9 cellular contexts compared by ENCODE assay signal in genomic region chr6:34143884-34144580, GRCh38. TPM values are rescaled to one million over a fixed set of nuclear protein-coding genes. Genes with fewer than 3 reads are reported as not detected.
DNase-seq lines count a peak whose midpoint lies in the region; ATAC-seq, FAIRE-seq and TF ChIP-seq lines count a peak whose summit lies in the region.
"Had no signal": no experiment of that assay in that cellular context is flagged by ENCODE, and none has a peak within 500 bp of the region (broad histone marks: within the 10 kb centered on the region; RNA-seq: fewer than 3 reads in every experiment).

No MANE protein-coding gene starts in this region.

- no TSS peak for BruUV-seq in K562 (replicated peaks; lab: Mats Ljungman, UMichigan)

- 9% methylated on average over 47 of the region's 63 CpGs for WGBS in K562 (ENCODE audit: insufficient coverage, low coverage, missing lambda C conversion rate)

- peak overlapping the region; percentile 54 to 85 (median 71) for H3K4me3 Mint-ChIP-seq in naive thymus-derived CD8-positive, alpha-beta T cell

- DNase-seq in left ventricle myocardium superior (no peak), cardiac septum (ENCODE audit: low spot score) (no peak), SK-N-MC (ENCODE audit: low read depth, low spot score) (no peak), K562 (ENCODE audit: extremely low read depth in 1 of 4, low spot score in 3 of 4) (peak; percentile 70 to 90 (median 81)), thoracic aorta (ENCODE audit: low spot score) (no peak), glomerular visceral epithelial cell (ENCODE audit: extremely low spot score) (no peak), COLO829 (ENCODE audit: low spot score) (no peak)
- peak; percentile 26 to 77 (median 48) for DNase-seq in naive thymus-derived CD8-positive, alpha-beta T cell

- H3K36me3 Mint-ChIP-seq in naive thymus-derived CD8-positive, alpha-beta T cell = peaks cover 0 to 3% (median 0%) of the 10 kb centered on the region in 3 donors

- ATAC-seq in left ventricle myocardium superior (peak; percentile 18), K562 (peak; percentile 86), thoracic aorta (ENCODE audit: insufficient number of reproducible peaks, low FRiP score, low read depth) (no peak)
- ATAC-seq in naive thymus-derived CD8-positive, alpha-beta T cell = peak; percentile 64 to 71

- TF ChIP-seq CTCF in K562 (IDR thresholded peaks at IDR 0.05 in 2 of 3, conservative IDR thresholded peaks at IDR 0.05 in 1 of 3; ENCODE audit: insufficient read depth in 2 of 3, low read depth in 1 of 3, low read length in 3 of 3) (peak; percentile 50 to 75 (median 55)), thoracic aorta (IDR thresholded peaks at IDR 0.05) (no peak)

- peaks cover 14 to 25% (median 23%) of the 10 kb centered on the region in 4 donors for H3K4me1 Mint-ChIP-seq in naive thymus-derived CD8-positive, alpha-beta T cell

- intact Hi-C loops in left ventricle myocardium superior (cut with micrococcal nuclease) = loop anchor here (10.0 kb wide), 1 partner anchor 89 kb away; no protein-coding TSS in a partner anchor
- intact Hi-C loops in cardiac septum (cut with DNase I) = no loop called here
- intact Hi-C loops in K562 (cut with micrococcal nuclease) = loop anchor here (10.0 kb wide), 1 partner anchor 289 kb away; no protein-coding TSS in a partner anchor

- no peaks in the 10 kb centered on the region for H3K9me3 Mint-ChIP-seq in naive thymus-derived CD8-positive, alpha-beta T cell

- no peaks in the 10 kb centered on the region for H3K9me1 ChIP-seq in K562 (ENCODE audit: control insufficient read depth, insufficient read depth, low read length)

- no peak for TF ChIP-seq EP300 in K562 (IDR thresholded peaks at IDR 0.05; ENCODE audit: low read length)

- CTCF ChIA-PET in K562 (lab: Yijun Ruan, JAX; ENCODE audit: low intra/inter-chr PET ratio) = no interaction called here

- no peak overlapping the region for H2AFZ ChIP-seq in K562 (ENCODE audit: low read depth, low read length)

- H3K9ac ChIP-seq in SK-N-MC (ENCODE audit: insufficient read length) (no peak overlapping the region), K562 (ENCODE audit: insufficient read depth in 1 of 2, low read depth in 2 of 2, low read length in 2 of 2) (no peak overlapping the region)

- H3K4me2 ChIP-seq in K562 (ENCODE audit: insufficient read depth, low read length) = no peak overlapping the region

- H3K4me1 ChIP-seq in K562 (replicated peaks in 1 of 2; ENCODE audit: control insufficient read depth in 2 of 2, insufficient read depth in 2 of 2, low read length in 2 of 2) (peaks cover 0 to 41% of the 10 kb centered on the region in 2 experiments; a peak in 2 of 5 replicates), thoracic aorta (ENCODE audit: control insufficient read depth in 1 of 2, low read depth in 2 of 2) (peaks cover 14 to 29% of the 10 kb centered on the region in 2 donors)

- TF ChIP-seq RAD21 in K562 (CRISPR knock-in tag; conservative IDR thresholded peaks at IDR 0.05 in 1 of 2, IDR thresholded peaks at IDR 0.05 in 1 of 2) = no peak

- no peaks in the 10 kb centered on the region for H3K36me3 ChIP-seq in SK-N-MC (ENCODE audit: insufficient read depth, low read length)
- H3K36me3 ChIP-seq in K562 (ENCODE audit: control insufficient read depth, insufficient read depth, low read length) = no peaks in the 10 kb centered on the region
- no peaks in the 10 kb centered on the region for H3K36me3 ChIP-seq in thoracic aorta

- TF ChIP-seq POLR2A in K562 (conservative IDR thresholded peaks at IDR 0.05) = no peak

- H3K27me3 Mint-ChIP-seq in naive thymus-derived CD8-positive, alpha-beta T cell = peaks cover 32 to 57% (median 43%) of the 10 kb centered on the region in 5 donors

- H3K27me3 ChIP-seq in K562 (ENCODE audit: control insufficient read depth in 2 of 2, insufficient read depth in 2 of 2, low read length in 2 of 2) = peaks cover 30 to 82% of the 10 kb centered on the region in 2 experiments; a peak in 4 of 5 replicates
- peaks cover 30% of the 10 kb centered on the region for H3K27me3 ChIP-seq in thoracic aorta (replicated peaks; ENCODE audit: insufficient read depth)

- peak; percentile 52 for FAIRE-seq in K562 (lab: Jason Lieb, UNC)

- H3K27ac Mint-ChIP-seq in naive thymus-derived CD8-positive, alpha-beta T cell = no peak overlapping the region

- POLR2A ChIA-PET in K562 (lab: Yijun Ruan, JAX) = no interaction called here
- POLR2A ChIA-PET in naive thymus-derived CD8-positive, alpha-beta T cell (lab: Charles Lee) = no interaction called here

- H4K20me1 ChIP-seq in K562 (replicated peaks; ENCODE audit: control insufficient read depth, insufficient read depth, low read length) = peaks cover 10% of the 10 kb centered on the region

- H3K4me3 ChIP-seq in SK-N-MC = peak overlapping the region; percentile 71
- H3K4me3 ChIP-seq in K562 = no peak overlapping the region
- peak overlapping the region; percentile 67 for H3K4me3 ChIP-seq in thoracic aorta
- H3K4me3 ChIP-seq: body of pancreas had no signal

- in situ Hi-C loops in K562 (cut with MboI) = no loop called here

- no peaks in the 10 kb centered on the region for H3K9me3 ChIP-seq in SK-N-MC (ENCODE audit: low read depth, low read length)
- no peaks in the 10 kb centered on the region for H3K9me3 ChIP-seq in K562 (replicated peaks; ENCODE audit: control insufficient read depth, insufficient read depth, low read depth, low read length)
- H3K9me3 ChIP-seq in thoracic aorta = no peaks in the 10 kb centered on the region
- H3K9me3 ChIP-seq: body of pancreas had no signal

- H3K27ac ChIP-seq in SK-N-MC (no peak overlapping the region), K562 (ENCODE audit: extremely low read depth, low read depth, low read length) (no peak overlapping the region), thoracic aorta (no peak overlapping the region)
- H3K27ac ChIP-seq: body of pancreas had no signal

- no peaks in the 10 kb centered on the region for H3K79me2 ChIP-seq in K562 (ENCODE audit: control insufficient read depth, insufficient read depth, low read length)

TF ChIP-seq in K562, 482 proteins besides CTCF, POLR2A, EP300 and RAD21 (continues in another document):
- TF ChIP-seq PTTG1 (tag; IDR thresholded peaks at IDR 0.05; ENCODE audit: low read depth) (no peak), BDP1 (IDR thresholded peaks at IDR 0.05; ENCODE audit: insufficient read depth, insufficient read length) (no peak), CTCFL (IDR thresholded peaks at IDR 0.05; ENCODE audit: borderline replicate concordance, insufficient read depth, low read depth, low read length, poor library complexity, severe bottlenecking) (peak; percentile 54)
- TF ChIP-seq, protein P1, sequence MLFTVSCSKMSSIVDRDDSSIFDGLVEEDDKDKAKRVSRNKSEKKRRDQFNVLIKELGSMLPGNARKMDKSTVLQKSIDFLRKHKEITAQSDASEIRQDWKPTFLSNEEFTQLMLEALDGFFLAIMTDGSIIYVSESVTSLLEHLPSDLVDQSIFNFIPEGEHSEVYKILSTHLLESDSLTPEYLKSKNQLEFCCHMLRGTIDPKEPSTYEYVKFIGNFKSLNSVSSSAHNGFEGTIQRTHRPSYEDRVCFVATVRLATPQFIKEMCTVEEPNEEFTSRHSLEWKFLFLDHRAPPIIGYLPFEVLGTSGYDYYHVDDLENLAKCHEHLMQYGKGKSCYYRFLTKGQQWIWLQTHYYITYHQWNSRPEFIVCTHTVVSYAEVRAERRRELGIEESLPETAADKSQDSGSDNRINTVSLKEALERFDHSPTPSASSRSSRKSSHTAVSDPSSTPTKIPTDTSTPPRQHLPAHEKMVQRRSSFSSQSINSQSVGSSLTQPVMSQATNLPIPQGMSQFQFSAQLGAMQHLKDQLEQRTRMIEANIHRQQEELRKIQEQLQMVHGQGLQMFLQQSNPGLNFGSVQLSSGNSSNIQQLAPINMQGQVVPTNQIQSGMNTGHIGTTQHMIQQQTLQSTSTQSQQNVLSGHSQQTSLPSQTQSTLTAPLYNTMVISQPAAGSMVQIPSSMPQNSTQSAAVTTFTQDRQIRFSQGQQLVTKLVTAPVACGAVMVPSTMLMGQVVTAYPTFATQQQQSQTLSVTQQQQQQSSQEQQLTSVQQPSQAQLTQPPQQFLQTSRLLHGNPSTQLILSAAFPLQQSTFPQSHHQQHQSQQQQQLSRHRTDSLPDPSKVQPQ (CRISPR knock-in tag; IDR thresholded peaks at IDR 0.05; ENCODE audit: borderline replicate concordance) = no peak

RNA-seq across cellular contexts. Expression of gene GRM4, which starts 1.9 kb away (rescaled TPM):
- total RNA-seq in left ventricle myocardium superior (not detected), cardiac septum (not detected), K562 (2014; rRNA removed) (0.18 TPM in 1 of 2 replicates, not detected in the other), K562 (2014; rRNA removed; fragmentation: Illumina TruSeq; extraction: Trizol) (not detected in 2 replicates), K562 (2015; rRNA removed; fragmentation: Illumina TruSeq; extraction: Trizol) (not detected in 2 replicates), K562 (2021) (not detected in 2 replicates), thoracic aorta (not detected)
- 0.09 TPM in 1 of 2 replicates, not detected in the other for total RNA-seq in K562 (2011; cell fraction: chromatin; rRNA removed; ENCODE audit: low replicate concordance)
- not detected in 2 replicates for total RNA-seq in K562 (2011; cell fraction: nucleolus; rRNA removed)
- total RNA-seq in K562 (2011; cell fraction: nucleoplasm; rRNA removed) = not detected in 2 replicates
- polyA plus RNA-seq in K562 (2011; rRNA removed) (not detected in 2 replicates), K562 (2014; fragmentation: Illumina TruSeq; extraction: Trizol) (not detected in 2 replicates), K562 (2014; fragmentation: Nextera tagmentation; extraction: Ambion mirVana) (not detected), K562 (2014; rRNA removed) (not detected in 2 replicates)
- polyA plus RNA-seq in K562 (2011; cell fraction: cytosol; rRNA removed) = not detected in 2 replicates
- polyA plus RNA-seq in K562 (2011; cell fraction: nucleus; rRNA removed) = 0.09 TPM in 1 of 2 replicates, not detected in the other
- polyA plus RNA-seq in K562 (2012) = 0.04 TPM in 1 of 2 replicates, not detected in the other
- polyA minus RNA-seq in K562 (2011; rRNA and poly(A)+ RNA removed) = not detected in 2 replicates
- polyA minus RNA-seq in K562 (2011; cell fraction: cytosol; rRNA and poly(A)+ RNA removed) = not detected in 2 replicates
- polyA minus RNA-seq in K562 (2011; cell fraction: nucleus; rRNA and poly(A)+ RNA removed) = 0.11 TPM in 1 of 2 replicates, not detected in the other
- not detected for total RNA-seq in naive thymus-derived CD8-positive, alpha-beta T cell
- not detected for polyA plus RNA-seq in naive thymus-derived CD8-positive, alpha-beta T cell

Comparison
In these comparisons a context has a peak if more than half of its experiments do, and no peak if none do; other contexts are left out.
1. DNase-seq: peak in K562 (4 of 4) and naive thymus-derived CD8-positive, alpha-beta T cell (10 of 10); none in left ventricle myocardium superior (single experiment), cardiac septum (single experiment), SK-N-MC (single experiment), thoracic aorta (single experiment), glomerular visceral epithelial cell (single experiment) and COLO829 (single experiment).